In the genomic region with DNA sequence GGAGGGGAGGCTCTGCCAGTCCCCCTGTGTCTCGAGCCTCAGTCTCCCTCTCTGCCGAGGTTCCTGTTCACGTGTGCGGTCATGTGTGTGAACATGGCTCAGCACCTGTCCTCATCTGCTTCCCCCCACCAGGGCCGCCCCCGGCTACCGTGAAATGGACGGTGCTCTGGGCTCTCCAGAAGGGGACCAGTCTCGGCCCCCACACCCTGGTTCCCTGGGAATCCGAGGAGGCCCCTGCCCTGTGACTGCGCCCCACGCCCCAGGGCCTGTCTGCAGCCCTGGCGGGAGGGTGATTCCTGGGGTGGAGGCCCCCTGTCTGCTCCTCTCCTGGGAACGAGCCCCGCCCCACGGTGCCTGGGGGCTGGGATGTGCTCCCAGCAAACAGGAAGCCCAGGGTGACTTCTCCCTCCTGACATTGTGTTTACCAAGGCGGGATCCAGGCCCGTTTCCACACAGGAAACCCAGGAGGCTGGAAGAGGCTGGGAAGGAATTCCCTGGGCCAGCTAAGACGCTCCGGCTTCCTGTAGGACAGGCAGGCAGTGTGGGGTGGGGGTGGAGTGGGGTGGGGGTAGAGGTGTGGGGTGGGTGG, we compare ENCODE assay signal across 17 cellular contexts. TPM values are rescaled to one million over a fixed set of nuclear protein-coding genes. Genes with fewer than 3 reads are reported as not detected.
A peak's percentile ranks its signal among the peaks of the same experiment; 100 is the strongest.
DNase-seq lines count a peak whose midpoint lies in the region; ATAC-seq, FAIRE-seq and TF ChIP-seq lines count a peak whose summit lies in the region.
"Had no signal": no experiment of that assay in that cellular context is flagged by ENCODE, and none has a peak within 500 bp of the region (broad histone marks: within the 10 kb centered on the region; RNA-seq: fewer than 3 reads in every experiment).

No MANE protein-coding gene starts in this region.

- no peaks in the 10 kb centered on the region for H3K9me3 Mint-ChIP-seq in endothelial cell (ENCODE audit: unreplicated experiment)
- no peaks in the 10 kb centered on the region for H3K9me3 Mint-ChIP-seq in activated CD8-positive, alpha-beta T cell treated with anti-CD3 and anti-CD28 coated beads, Interleukin-2, amount 10 ng/mL, durations not matched to agents 7 days and 5 days (ENCODE audit: insufficient read depth)
- H3K9me3 Mint-ChIP-seq: activated naive CD4-positive, alpha-beta T cell treated with anti-CD3 and anti-CD28 coated beads, Interleukin-2, amount 50 U/mL, for 24 hours; CD4-positive, CD25-positive, alpha-beta regulatory T cell; neural crest cell; stimulated activated naive B cell treated with anti-CD40 and anti-IgM and Interleukin-4, amounts not matched to agents 10 μg/mL and 1 μg/mL and 100 μg/mL, for 72 hours had no signal

- H3K27me3 Mint-ChIP-seq in endothelial cell (ENCODE audit: unreplicated experiment): peaks cover 17% of the 10 kb centered on the region
- H3K27me3 Mint-ChIP-seq in activated CD8-positive, alpha-beta T cell treated with anti-CD3 and anti-CD28 coated beads, Interleukin-2, amount 10 ng/mL, durations not matched to agents 7 days and 5 days (ENCODE audit: low read depth): no peaks in the 10 kb centered on the region
- H3K27me3 Mint-ChIP-seq: activated naive CD4-positive, alpha-beta T cell treated with anti-CD3 and anti-CD28 coated beads, Interleukin-2, amount 50 U/mL, for 24 hours; CD4-positive, CD25-positive, alpha-beta regulatory T cell had no signal

- DNase-seq in COR-L47 (lab: John Stamatoyannopoulos, UW) (peak; percentile 78), endothelial cell (ENCODE audit: low spot score) (peak; percentile 72), lung (ENCODE audit: low spot score) (no peak), NCI-H1436 (lab: John Stamatoyannopoulos, UW) (no peak), D721Med (ENCODE audit: insufficient read length, low spot score) (no peak), NCI-H2081 treated with DMSO at 0.1 percent for 48 hours (lab: John Stamatoyannopoulos, UW) (no peak)
- no peak for DNase-seq in activated CD8-positive, alpha-beta T cell treated with anti-CD3 and anti-CD28 coated beads, Interleukin-2, amount 10 ng/mL, durations not matched to agents 7 days and 5 days
- DNase-seq: CD4-positive, CD25-positive, alpha-beta regulatory T cell; GOT3; Kasumi-1; NCI-H2029; stimulated activated CD4-positive, alpha-beta T cell treated with anti-CD3 and anti-CD28 coated beads, Interleukin-4, amount 100 ng/mL, for 4 hours; stimulated activated naive B cell treated with anti-CD40 and anti-IgM and Interleukin-4, amounts not matched to agents 10 μg/mL and 1 μg/mL and 100 μg/mL, for 72 hours had no signal

- H3K27ac ChIP-seq in HEK293 (ENCODE audit: extremely low read depth, low read depth, low read length) (no peak overlapping the region), lung (ENCODE audit: low read depth in 1 of 2, low read length in 1 of 2) (peak overlapping the region; percentile 33 to 71)
- H3K27ac ChIP-seq: HL-60 had no signal

- peak overlapping the region; percentile 89 for H3K27ac Mint-ChIP-seq in endothelial cell (ENCODE audit: unreplicated experiment)
- no peak overlapping the region for H3K27ac Mint-ChIP-seq in activated CD8-positive, alpha-beta T cell treated with anti-CD3 and anti-CD28 coated beads, Interleukin-2, amount 10 ng/mL, durations not matched to agents 7 days and 5 days
- H3K27ac Mint-ChIP-seq: activated naive CD4-positive, alpha-beta T cell treated with anti-CD3 and anti-CD28 coated beads, Interleukin-2, amount 50 U/mL, for 24 hours; CD4-positive, CD25-positive, alpha-beta regulatory T cell; stimulated activated naive B cell treated with anti-CD40 and anti-IgM and Interleukin-4, amounts not matched to agents 10 μg/mL and 1 μg/mL and 100 μg/mL, for 72 hours had no signal

- POLR2A ChIA-PET in HEK293 (lab: Yijun Ruan, JAX): no interaction called here
- POLR2A ChIA-PET in activated CD8-positive, alpha-beta T cell treated with anti-CD3 and anti-CD28 coated beads, Interleukin-2, amount 10 ng/mL, durations not matched to agents 7 days and 5 days (lab: Charles Lee): no interaction called here

- H3K27me3 ChIP-seq in lung (ENCODE audit: control insufficient read depth, insufficient read depth): no peaks in the 10 kb centered on the region

- H3K4me3 ChIP-seq in HEK293 (ENCODE audit: low read depth, low read length) (no peak overlapping the region), lung (no peak overlapping the region)

- H3K4me3 Mint-ChIP-seq in endothelial cell (ENCODE audit: unreplicated experiment): no peak overlapping the region
- no peak overlapping the region for H3K4me3 Mint-ChIP-seq in activated CD8-positive, alpha-beta T cell treated with anti-CD3 and anti-CD28 coated beads, Interleukin-2, amount 10 ng/mL, durations not matched to agents 7 days and 5 days
- H3K4me3 Mint-ChIP-seq: activated naive CD4-positive, alpha-beta T cell treated with anti-CD3 and anti-CD28 coated beads, Interleukin-2, amount 50 U/mL, for 24 hours; CD4-positive, CD25-positive, alpha-beta regulatory T cell; neural crest cell; stimulated activated naive B cell treated with anti-CD40 and anti-IgM and Interleukin-4, amounts not matched to agents 10 μg/mL and 1 μg/mL and 100 μg/mL, for 72 hours had no signal

- H3K9me3 ChIP-seq in HEK293 (ENCODE audit: control insufficient read depth, insufficient read depth, low read depth, low read length) (no peaks in the 10 kb centered on the region), lung (ENCODE audit: control insufficient read depth in 2 of 2, insufficient read depth in 1 of 2, low read length in 1 of 2) (peaks cover 0 to 2% of the 10 kb centered on the region in 2 donors)

- TF ChIP-seq CTCF in HEK293 (tag by site-specific recombination; IDR thresholded peaks at IDR 0.05): no peak
- TF ChIP-seq CTCF in endothelial cell (IDR thresholded peaks at IDR 0.05; ENCODE audit: unreplicated experiment): no peak
- TF ChIP-seq CTCF in lung (IDR thresholded peaks at IDR 0.05; ENCODE audit: control extremely low read depth, extremely low read depth): no peak
- no peak for TF ChIP-seq CTCF in D721Med (IDR thresholded peaks at IDR 0.05; ENCODE audit: insufficient read depth, missing control alignments)

- H3K4me1 Mint-ChIP-seq in endothelial cell (ENCODE audit: unreplicated experiment): peaks cover 26% of the 10 kb centered on the region
- no peaks in the 10 kb centered on the region for H3K4me1 Mint-ChIP-seq in activated CD8-positive, alpha-beta T cell treated with anti-CD3 and anti-CD28 coated beads, Interleukin-2, amount 10 ng/mL, durations not matched to agents 7 days and 5 days (ENCODE audit: low read depth)
- H3K4me1 Mint-ChIP-seq: activated naive CD4-positive, alpha-beta T cell treated with anti-CD3 and anti-CD28 coated beads, Interleukin-2, amount 50 U/mL, for 24 hours; CD4-positive, CD25-positive, alpha-beta regulatory T cell; neural crest cell; stimulated activated naive B cell treated with anti-CD40 and anti-IgM and Interleukin-4, amounts not matched to agents 10 μg/mL and 1 μg/mL and 100 μg/mL, for 72 hours had no signal

- CTCF ChIA-PET in HEK293 (lab: Yijun Ruan, JAX): no interaction called here
- CTCF ChIA-PET in activated CD8-positive, alpha-beta T cell treated with anti-CD3 and anti-CD28 coated beads, Interleukin-2, amount 10 ng/mL, durations not matched to agents 7 days and 5 days (lab: Charles Lee): no interaction called here

- 47 to 50% methylated on average over 20 of the region's 20 CpGs for WGBS in lung, 2 donors

- no peaks in the 10 kb centered on the region for H3K4me1 ChIP-seq in HEK293 (ENCODE audit: control insufficient read depth, insufficient read depth, low read length)
- peaks cover 0 to 4% of the 10 kb centered on the region in 2 donors for H3K4me1 ChIP-seq in lung (ENCODE audit: control insufficient read depth in 2 of 2, insufficient read depth in 2 of 2, low read length in 2 of 2)

- H3K36me3 Mint-ChIP-seq in endothelial cell (ENCODE audit: low read depth, unreplicated experiment): peaks cover 6% of the 10 kb centered on the region
- no peaks in the 10 kb centered on the region for H3K36me3 Mint-ChIP-seq in activated CD8-positive, alpha-beta T cell treated with anti-CD3 and anti-CD28 coated beads, Interleukin-2, amount 10 ng/mL, durations not matched to agents 7 days and 5 days (ENCODE audit: low read depth)
- H3K36me3 Mint-ChIP-seq: activated naive CD4-positive, alpha-beta T cell treated with anti-CD3 and anti-CD28 coated beads, Interleukin-2, amount 50 U/mL, for 24 hours; CD4-positive, CD25-positive, alpha-beta regulatory T cell; stimulated activated naive B cell treated with anti-CD40 and anti-IgM and Interleukin-4, amounts not matched to agents 10 μg/mL and 1 μg/mL and 100 μg/mL, for 72 hours had no signal

- H3K36me3 ChIP-seq in HEK293 (ENCODE audit: control insufficient read depth in 2 of 2, insufficient read depth in 1 of 2, low read length in 2 of 2) (no peaks in the 10 kb centered on the region), lung (ENCODE audit: control insufficient read depth in 2 of 2, insufficient read depth in 2 of 2, low read length in 2 of 2) (no peaks in the 10 kb centered on the region)

- FAIRE-seq in D721Med (lab: Jason Lieb, UNC): no peak

- no peak for ATAC-seq in lung (ENCODE audit: insufficient read depth, low FRiP score)
- ATAC-seq in activated CD8-positive, alpha-beta T cell treated with anti-CD3 and anti-CD28 coated beads, Interleukin-2, amount 10 ng/mL, durations not matched to agents 7 days and 5 days: no peak
- ATAC-seq: stimulated activated naive B cell treated with anti-CD40 and anti-IgM and Interleukin-4, amounts not matched to agents 10 μg/mL and 1 μg/mL and 100 μg/mL, for 72 hours had no signal

TF ChIP-seq in HEK293, 187 proteins besides CTCF, POLR2A, EP300 and RAD21 (continues in another document):
- TF ChIP-seq, protein P1, sequence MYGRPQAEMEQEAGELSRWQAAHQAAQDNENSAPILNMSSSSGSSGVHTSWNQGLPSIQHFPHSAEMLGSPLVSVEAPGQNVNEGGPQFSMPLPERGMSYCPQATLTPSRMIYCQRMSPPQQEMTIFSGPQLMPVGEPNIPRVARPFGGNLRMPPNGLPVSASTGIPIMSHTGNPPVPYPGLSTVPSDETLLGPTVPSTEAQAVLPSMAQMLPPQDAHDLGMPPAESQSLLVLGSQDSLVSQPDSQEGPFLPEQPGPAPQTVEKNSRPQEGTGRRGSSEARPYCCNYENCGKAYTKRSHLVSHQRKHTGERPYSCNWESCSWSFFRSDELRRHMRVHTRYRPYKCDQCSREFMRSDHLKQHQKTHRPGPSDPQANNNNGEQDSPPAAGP (tag by site-specific recombination; IDR thresholded peaks at IDR 0.05): peak; percentile 80

RNA-seq across cellular contexts. Expression of gene KIF26A, which starts 46.6 kb away (rescaled TPM):
- total RNA-seq in endothelial cell (ENCODE audit: unreplicated experiment) (96.9 TPM), lung (10 to 100 TPM in 1 of 2 donors, 1 to 10 TPM in 1; 6.5 to 11.4 TPM)
- 1 to 10 TPM; 2.4 to 2.5 TPM for polyA plus RNA-seq in lung
- under 1 TPM; 0.26 TPM for total RNA-seq in activated CD8-positive, alpha-beta T cell treated with anti-CD3 and anti-CD28 coated beads, Interleukin-2, amount 10 ng/mL, durations not matched to agents 7 days and 5 days
- polyA plus RNA-seq: CD4-positive, CD25-positive, alpha-beta regulatory T cell had no signal

Comparison
In these comparisons a context has a peak if more than half of its experiments do, and no peak if none do; other contexts are left out.
1. DNase-seq: peak in COR-L47 (single experiment) and endothelial cell (single experiment); none in lung (single experiment), NCI-H1436 (single experiment), activated CD8-positive, alpha-beta T cell treated with anti-CD3 and anti-CD28 coated beads, Interleukin-2, amount 10 ng/mL, durations not matched to agents 7 days and 5 days (single experiment), D721Med (single experiment) and NCI-H2081 treated with DMSO at 0.1 percent for 48 hours (single experiment).
2. RNA of gene KIF26A, which starts 46.6 kb away (total RNA-seq): 96.9 TPM in endothelial cell (single experiment) and 6.5 to 11.4 TPM in lung; 0.26 TPM in activated CD8-positive, alpha-beta T cell treated with anti-CD3 and anti-CD28 coated beads, Interleukin-2, amount 10 ng/mL, durations not matched to agents 7 days and 5 days; every median in the first group is over 4 times any median in the second.